ENCODE assay signal across 33 cellular contexts in genomic region chr5:32369542-32370155, GRCh38.
"Had no signal": no experiment of that assay in that cellular context is flagged by ENCODE, and none has a peak within 500 bp of the region (broad histone marks: within the 10 kb centered on the region; RNA-seq: fewer than 3 reads in every experiment).

No MANE protein-coding gene starts in this region.

- H3K4me3 Mint-ChIP-seq: activated naive CD8-positive, alpha-beta T cell; central memory CD8-positive, alpha-beta T cell; effector memory CD8-positive, alpha-beta T cell; nephron; stimulated activated memory B cell treated with anti-CD40 and anti-IgM and Interleukin-4, amounts not matched to agents 10 μg/mL and 1 μg/mL and 100 μg/mL, for 72 hours; stimulated activated naive CD8-positive, alpha-beta T cell treated with anti-CD3 and anti-CD28 coated beads, Interleukin-15, amount 100 ng/mL, for 72 hours; T-helper 17 cell; type B pancreatic cell had no signal

- ATAC-seq: effector memory CD8-positive, alpha-beta T cell; gastroesophageal sphincter; left cardiac atrium; pancreas; stimulated activated memory B cell treated with anti-CD40 and anti-IgM and Interleukin-4, amounts not matched to agents 10 μg/mL and 1 μg/mL and 100 μg/mL, for 72 hours; stimulated activated naive CD8-positive, alpha-beta T cell treated with anti-CD3 and anti-CD28 coated beads, Interleukin-15, amount 100 ng/mL, for 72 hours; T-helper 17 cell had no signal

- H3K27me3 ChIP-seq: gastroesophageal sphincter, hepatocyte, neutrophil, pancreas, sigmoid colon, uterus had no signal

- DNase-seq: activated CD4-positive, alpha-beta T cell treated with anti-CD3 and anti-CD28 coated beads, Interleukin-2, amount 50 U/mL, for 1 hour; activated CD4-positive, CD25-positive, alpha-beta regulatory T cell treated with anti-CD3 and anti-CD28 coated beads, Interleukin-2, amount 50 U/mL, for 72 hours; activated CD8-positive, alpha-beta memory T cell treated with anti-CD3 and anti-CD28 coated beads, Interleukin-2, amount 50 U/mL, for 48 hours; activated effector memory CD4-positive, alpha-beta T cell treated with Interleukin-2 at 50 U/mL for 16 hours; activated naive CD4-positive, alpha-beta T cell treated with Interleukin-2 at 50 U/mL for 16 hours; activated T-cell treated with anti-CD3 and anti-CD28 coated beads, Interleukin-2, amount 50 U/mL, for 48 hours; amniotic stem cell; effector memory CD8-positive, alpha-beta T cell; islet precursor cell; left cardiac atrium; mammary epithelial cell; pancreas; retina; sigmoid colon; stimulated activated CD4-positive, alpha-beta T cell treated with anti-CD3 and anti-CD28 coated beads, Interleukin-1b, Interleukin-23, amount 100 ng/mL, for 48 hours; stimulated activated CD4-positive, alpha-beta T cell treated with anti-CD3 and anti-CD28 coated beads, Interleukin-4, amount 100 ng/mL, for 4 hours; stimulated activated CD8-positive, alpha-beta memory T cell treated with anti-CD3 and anti-CD28 coated beads, Interleukin-4, amount 100 ng/mL, for 48 hours; stimulated activated naive CD8-positive, alpha-beta T cell treated with anti-CD3 and anti-CD28 coated beads, Interleukin-15, amount 100 ng/mL, for 72 hours; substantia nigra; T-helper 17 cell; T1000; uterus had no signal

- H3K9me3 ChIP-seq: gastroesophageal sphincter, neutrophil, pancreas, prostate gland, sigmoid colon, uterus had no signal

- H3K4me1 ChIP-seq: pancreas, prostate gland, uterus had no signal

- H3K9me3 Mint-ChIP-seq: central memory CD8-positive, alpha-beta T cell; effector memory CD8-positive, alpha-beta T cell; nephron; stimulated activated memory B cell treated with anti-CD40 and anti-IgM and Interleukin-4, amounts not matched to agents 10 μg/mL and 1 μg/mL and 100 μg/mL, for 72 hours; stimulated activated naive CD8-positive, alpha-beta T cell treated with anti-CD3 and anti-CD28 coated beads, Interleukin-15, amount 100 ng/mL, for 72 hours; type B pancreatic cell had no signal

- H3K27ac Mint-ChIP-seq: nephron; stimulated activated memory B cell treated with anti-CD40 and anti-IgM and Interleukin-4, amounts not matched to agents 10 μg/mL and 1 μg/mL and 100 μg/mL, for 72 hours; T-helper 17 cell; type B pancreatic cell had no signal

- H3K27me3 Mint-ChIP-seq: activated naive CD8-positive, alpha-beta T cell; central memory CD8-positive, alpha-beta T cell; effector memory CD8-positive, alpha-beta T cell; stimulated activated memory B cell treated with anti-CD40 and anti-IgM and Interleukin-4, amounts not matched to agents 10 μg/mL and 1 μg/mL and 100 μg/mL, for 72 hours; stimulated activated naive CD8-positive, alpha-beta T cell treated with anti-CD3 and anti-CD28 coated beads, Interleukin-15, amount 100 ng/mL, for 72 hours; T-helper 17 cell; type B pancreatic cell had no signal

- H3K4me2 ChIP-seq: hepatocyte, smooth muscle cell had no signal

- H3K36me3 ChIP-seq: prostate gland, uterus had no signal

- H2AFZ ChIP-seq: hepatocyte had no signal

- FAIRE-seq: pancreas had no signal

- H3K4me1 Mint-ChIP-seq: nephron; stimulated activated naive CD8-positive, alpha-beta T cell treated with anti-CD3 and anti-CD28 coated beads, Interleukin-15, amount 100 ng/mL, for 72 hours had no signal

- H3K4me3 ChIP-seq: coronary artery, gastroesophageal sphincter, hepatocyte, pancreas, prostate gland, sigmoid colon, smooth muscle cell, uterus had no signal

- H3K27ac ChIP-seq: coronary artery, gastroesophageal sphincter, hepatocyte, neutrophil, pancreas, sigmoid colon, uterus had no signal
